Comparison of ENCODE assay signal across 8 cellular contexts in genomic region chr10:92290837-92291609, GRCh38. TPM values are rescaled to one million over a fixed set of nuclear protein-coding genes. Genes with fewer than 3 reads are reported as not detected.
DNase-seq lines count a peak whose midpoint lies in the region; ATAC-seq and TF ChIP-seq lines count a peak whose summit lies in the region.

Gene CPEB3, minus strand, starts transcription at chr10:92291078. Its CDS starts 50,728 bp downstream, at chr10:92240350.
A gene with protein sequence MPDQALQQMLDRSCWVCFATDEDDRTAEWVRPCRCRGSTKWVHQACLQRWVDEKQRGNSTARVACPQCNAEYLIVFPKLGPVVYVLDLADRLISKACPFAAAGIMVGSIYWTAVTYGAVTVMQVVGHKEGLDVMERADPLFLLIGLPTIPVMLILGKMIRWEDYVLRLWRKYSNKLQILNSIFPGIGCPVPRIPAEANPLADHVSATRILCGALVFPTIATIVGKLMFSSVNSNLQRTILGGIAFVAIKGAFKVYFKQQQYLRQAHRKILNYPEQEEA (plus strand): TSS chr10:92291167. CDS start chr10:92291495, 328 bp downstream.

- H3K36me3 ChIP-seq in right lobe of liver: peaks cover 0 to 4% (median 0%) of the 10 kb centered on the region in 4 donors

- peak; percentile 50 to 85 (median 54) for TF ChIP-seq CTCF in right lobe of liver (IDR thresholded peaks at IDR 0.05)

- H3K27ac ChIP-seq in right lobe of liver: peak within 1 kb of the TSS; percentile 95 to 98 (median 98)

- H3K4me3 ChIP-seq in right lobe of liver: peak within 1 kb of the TSS; percentile 67 to 92 (median 74)

- intact Hi-C loops in right lobe of liver (cut with DNase I): no loop called here

- 0% methylated on average over 3 of the region's 79 CpGs for WGBS in right lobe of liver (ENCODE audit: insufficient coverage, low coverage, low lambda C conversion rate, missing lambda C conversion rate)

- H3K9me3 ChIP-seq in right lobe of liver: no peaks in the 10 kb centered on the region

- ATAC-seq in GM19372 (IDR thresholded peaks at IDR 0.05; ENCODE audit: low read depth, unreplicated experiment): peak; percentile 98
- ATAC-seq in HG03558 (IDR thresholded peaks at IDR 0.05; ENCODE audit: extremely low read depth, unreplicated experiment): peak; percentile 98
- peak; percentile 96 to 98 (median 96) for ATAC-seq in right lobe of liver

- TF ChIP-seq POLR2A in right lobe of liver (IDR thresholded peaks at IDR 0.05): peak; percentile 90

- DNase-seq in CD1c-positive myeloid dendritic cell (ENCODE audit: extremely low spot score): peak; percentile 97
- peak; percentile 93 for DNase-seq in NCI-H748 (lab: John Stamatoyannopoulos, UW; ENCODE audit: unreplicated experiment)
- DNase-seq in activated CD4-positive, alpha-beta T cell treated with anti-CD3 and anti-CD28 coated beads, Interleukin-2, amount 50 U/mL, for 4 hours: peak; percentile 84
- peak; percentile 89 to 98 for DNase-seq in dermis microvascular lymphatic vessel endothelial cell (ENCODE audit: low read depth in 2 of 2)
- peak; percentile 98 to 99 (median 98) for DNase-seq in right lobe of liver
- peak; percentile 87 for DNase-seq in stimulated activated CD4-positive, alpha-beta T cell treated with anti-CD3 and anti-CD28 coated beads, Interleukin-4, amount 100 ng/mL, for 4 hours

- peaks cover 0 to 9% (median 2%) of the 10 kb centered on the region in 4 donors for H3K4me1 ChIP-seq in right lobe of liver

- no peaks in the 10 kb centered on the region for H3K27me3 ChIP-seq in right lobe of liver

RNA-seq across cellular contexts. Expression of gene CPEB3, which starts in this region (rescaled TPM):
- total RNA-seq in dermis microvascular lymphatic vessel endothelial cell: 0.90 and 1.6 TPM in 2 replicates
- total RNA-seq in right lobe of liver: 10 to 100 TPM in 3 of 6 experiments, 1 to 10 TPM in 3; 5.7 to 46.5 (median 8.7) TPM

RNA-seq across cellular contexts. Expression of the second gene that starts in this region (rescaled TPM):
- total RNA-seq in dermis microvascular lymphatic vessel endothelial cell (23.5 and 26.4 TPM in 2 replicates), right lobe of liver (10 to 100 TPM; 14.6 to 26.5 (median 23.8) TPM)

Comparison
In these comparisons a context has a peak if more than half of its experiments do, and no peak if none do; other contexts are left out.
1. Peak in every context shown above with its lines: DNase-seq, ATAC-seq, H3K4me3 ChIP-seq and H3K27ac ChIP-seq.